ENCODE assay signal across 8 cellular contexts in the genomic region with DNA sequence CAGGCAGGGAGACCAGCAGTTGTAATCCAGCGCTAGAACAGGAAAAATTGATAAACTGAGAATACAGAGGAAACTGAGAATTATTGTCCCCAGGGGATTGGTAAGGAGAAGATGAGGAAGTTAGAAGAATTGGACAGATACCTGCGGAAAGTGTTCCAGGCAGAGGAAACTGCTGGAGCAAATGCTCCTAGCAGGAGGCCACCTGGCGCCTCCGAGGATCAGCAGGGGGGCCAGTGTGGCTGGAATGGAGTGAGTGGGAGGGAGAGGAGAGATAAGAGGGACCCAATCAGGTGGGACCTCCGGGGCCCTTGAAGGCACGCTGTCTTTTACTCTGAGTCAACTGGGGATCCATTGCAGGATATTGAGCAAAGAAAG. TPM values are rescaled to one million over a fixed set of nuclear protein-coding genes. Genes with fewer than 3 reads are reported as not detected.
DNase-seq lines count a peak whose midpoint lies in the region; ATAC-seq and TF ChIP-seq lines count a peak whose summit lies in the region.

No MANE protein-coding gene starts in this region.

- H3K79me2 ChIP-seq in DND-41 (ENCODE audit: insufficient read depth, low read length) = peaks cover 54% of the 10 kb centered on the region
- peaks cover 52% of the 10 kb centered on the region for H3K79me2 ChIP-seq in MM.1S (ENCODE audit: low read length)

- H3K9me3 ChIP-seq in DND-41 (ENCODE audit: insufficient read depth, low read length, severe bottlenecking) = no peaks in the 10 kb centered on the region
- no peaks in the 10 kb centered on the region for H3K9me3 ChIP-seq in MM.1S (replicated peaks; ENCODE audit: insufficient read depth, low read length)
- H3K9me3 ChIP-seq in colonic mucosa = no peaks in the 10 kb centered on the region

- H3K4me3 Mint-ChIP-seq in naive thymus-derived CD8-positive, alpha-beta T cell = peak overlapping the region; percentile 93 to 99 (median 95)

- DNase-seq in DND-41 = no peak
- no peak for DNase-seq in MM.1S
- DNase-seq in colonic mucosa = no peak
- no peak for DNase-seq in naive thymus-derived CD8-positive, alpha-beta T cell
- no peak for DNase-seq in GM19240 (ENCODE audit: insufficient read length, low spot score)
- no peak for DNase-seq in kidney glomerular epithelial cell (lab: John Stamatoyannopoulos, UW)
- DNase-seq in AML-193 (lab: John Stamatoyannopoulos, UW) = no peak

- intact Hi-C loops in colonic mucosa (cut with DNase I) = no loop called here

- H3K27me3 ChIP-seq in DND-41 (ENCODE audit: insufficient read depth, low read length, poor library complexity) (no peaks in the 10 kb centered on the region), MM.1S (replicated peaks; ENCODE audit: insufficient read depth, low read length) (no peaks in the 10 kb centered on the region), colonic mucosa (no peaks in the 10 kb centered on the region)

- no peaks in the 10 kb centered on the region for H3K9me3 Mint-ChIP-seq in naive thymus-derived CD8-positive, alpha-beta T cell

- ATAC-seq in DND-41 (ENCODE audit: insufficient read depth, low read depth) = no peak
- ATAC-seq in naive thymus-derived CD8-positive, alpha-beta T cell = no peak
- ATAC-seq in esophagus mucosa = no peak

- H3K4me2 ChIP-seq in DND-41 (ENCODE audit: insufficient read depth, low read length) (peak overlapping the region; percentile 88), MM.1S (ENCODE audit: low read depth, low read length) (peak overlapping the region; percentile 98)

- H3K36me3 ChIP-seq in DND-41 (ENCODE audit: insufficient read depth, low read length) = no peaks in the 10 kb centered on the region; the same call in 1 of the 2 replicates
- H3K36me3 ChIP-seq in MM.1S (replicated peaks; ENCODE audit: insufficient read depth, low read length) = no peaks in the 10 kb centered on the region
- H3K36me3 ChIP-seq in colonic mucosa = no peaks in the 10 kb centered on the region

- H3K4me1 ChIP-seq in DND-41 (ENCODE audit: insufficient read depth, low read length) (peaks cover 52% of the 10 kb centered on the region), MM.1S (ENCODE audit: low read length) (peaks cover 27% of the 10 kb centered on the region), colonic mucosa (no peaks in the 10 kb centered on the region)

- H3K4me3 ChIP-seq in DND-41 (ENCODE audit: low read depth in 1 of 2, low read length in 2 of 2) = peak overlapping the region; percentile 72 to 85; a peak in 3 of 4 replicates
- peak overlapping the region; percentile 97 for H3K4me3 ChIP-seq in MM.1S (ENCODE audit: low read length)
- H3K4me3 ChIP-seq in colonic mucosa = peak overlapping the region; percentile 64

- POLR2A ChIA-PET in naive thymus-derived CD8-positive, alpha-beta T cell (lab: Charles Lee) = interaction anchor here (0.6 to 12.2 kb wide), 12 partner anchors 10 to 94 kb away, joined by 3 to 185 read pairs (median 8); no protein-coding TSS in a partner anchor

- H3K27ac ChIP-seq in DND-41 (ENCODE audit: low read length) = peak overlapping the region; percentile 87
- no peak overlapping the region for H3K27ac ChIP-seq in MM.1S (ENCODE audit: low read length)
- H3K27ac ChIP-seq in colonic mucosa = peak overlapping the region; percentile 76

- peaks cover 20% of the 10 kb centered on the region for H3F3A ChIP-seq in MM.1S (ENCODE audit: insufficient read depth, low read length)

- H3K27me3 Mint-ChIP-seq in naive thymus-derived CD8-positive, alpha-beta T cell = no peaks in the 10 kb centered on the region

- H2AFZ ChIP-seq in DND-41 (ENCODE audit: low read depth, low read length) (peak overlapping the region; percentile 88), MM.1S (ENCODE audit: low read length) (peak overlapping the region; percentile 97)

- no peaks in the 10 kb centered on the region for H3K9me2 ChIP-seq in MM.1S (replicated peaks; ENCODE audit: insufficient read depth, low read length)

- no peak for TF ChIP-seq CTCF in DND-41 (IDR thresholded peaks at IDR 0.05; ENCODE audit: borderline replicate concordance, extremely low read depth, low read length, poor library complexity, severe bottlenecking)
- no peak for TF ChIP-seq CTCF in MM.1S (IDR thresholded peaks at IDR 0.05; ENCODE audit: low read length)
- no peak for TF ChIP-seq CTCF in colonic mucosa (IDR thresholded peaks at IDR 0.05)

- peaks cover 0 to 9% (median 6%) of the 10 kb centered on the region in 3 donors for H3K36me3 Mint-ChIP-seq in naive thymus-derived CD8-positive, alpha-beta T cell

- peak overlapping the region; percentile 87 for H3K9ac ChIP-seq in DND-41 (ENCODE audit: low read depth, low read length)
- peak overlapping the region; percentile 80; the same call in 1 of the 2 replicates for H3K9ac ChIP-seq in MM.1S (ENCODE audit: low read length)
- H3K9ac ChIP-seq in colonic mucosa (ENCODE audit: low read depth in 2 of 2, low read length in 2 of 2) = peak overlapping the region; percentile 76 to 84

- peaks cover 35 to 63% (median 54%) of the 10 kb centered on the region in 4 donors for H3K4me1 Mint-ChIP-seq in naive thymus-derived CD8-positive, alpha-beta T cell

- H4K20me1 ChIP-seq in DND-41 (ENCODE audit: insufficient read depth, low read length) = peaks cover 11% of the 10 kb centered on the region
- H4K20me1 ChIP-seq in MM.1S (ENCODE audit: insufficient read depth, low read length) = no peaks in the 10 kb centered on the region

- H3K27ac Mint-ChIP-seq in naive thymus-derived CD8-positive, alpha-beta T cell = peak overlapping the region; percentile 87 to 98 (median 96)

RNA-seq across cellular contexts. Expression of gene ANXA6, which starts 0.7 kb away (rescaled TPM):
- total RNA-seq in colonic mucosa (10 to 100 TPM; 21.2 to 39.8 TPM), esophagus mucosa (10.8 TPM)
- total RNA-seq in naive thymus-derived CD8-positive, alpha-beta T cell = 100 to 1,000 TPM; 334 to 359 TPM
- polyA plus RNA-seq in naive thymus-derived CD8-positive, alpha-beta T cell = 100 to 1,000 TPM; 242 to 318 (median 254) TPM

Comparison
In these comparisons a context has a peak if more than half of its experiments do, and no peak if none do; other contexts are left out.
1. RNA of gene ANXA6, which starts 0.7 kb away (total RNA-seq): 334 to 359 TPM in naive thymus-derived CD8-positive, alpha-beta T cell; 21.2 to 39.8 TPM in colonic mucosa and 10.8 TPM in esophagus mucosa (single experiment); every median in the first group is over 4 times any median in the second.
2. Peak in every context shown above with its lines, with median percentiles within 50 percentile points of each other: H3K4me3 ChIP-seq and H3K9ac ChIP-seq.